In genomic region chr14:64870160-64870559, GRCh38 we compare ENCODE assay signal across 1 cellular context.
TF ChIP-seq lines count a peak whose summit lies in the region.

No MANE protein-coding gene starts in this region.

TF ChIP-seq in K562, 482 proteins besides CTCF, POLR2A, EP300 and RAD21 (continued from another document):
- TF ChIP-seq ZMIZ1 (IDR thresholded peaks at IDR 0.05; ENCODE audit: low read depth in 2 of 2, low read length in 2 of 2) (no peak), ZNF384 (IDR thresholded peaks at IDR 0.05; ENCODE audit: low read depth, low read length) (0 out of 2 replicates have a peak, but pooled peaks have one; percentile 14), BRD4 (IDR thresholded peaks at IDR 0.05) (no peak)
